ENCODE assay signal across 17 cellular contexts in genomic region chr7:116277070-116277469, GRCh38.
DNase-seq lines count a peak whose midpoint lies in the region; ATAC-seq and TF ChIP-seq lines count a peak whose summit lies in the region.
"Had no signal": no experiment of that assay in that cellular context is flagged by ENCODE, and none has a peak within 500 bp of the region (broad histone marks: within the 10 kb centered on the region; RNA-seq: fewer than 3 reads in every experiment).

No MANE protein-coding gene starts in this region.

- peaks cover 29% of the 10 kb centered on the region for H3K4me1 Mint-ChIP-seq in chondrocyte (ENCODE audit: low read depth)

- DNase-seq in LHCN-M2 (ENCODE audit: low read depth), result peak; percentile 56
- DNase-seq in chondrocyte (ENCODE audit: low spot score), result no peak
- DNase-seq in lower lobe of right lung, result no peak
- DNase-seq in thoracic aorta (ENCODE audit: low spot score), result no peak
- no peak for DNase-seq in Karpas-422
- no peak for DNase-seq in NCI-H748 treated with DMSO at 0.1 percent for 48 hours (lab: John Stamatoyannopoulos, UW)
- no peak for DNase-seq in UCSD-AML1 (lab: John Stamatoyannopoulos, UW; ENCODE audit: unreplicated experiment)
- DNase-seq: DMS 273 treated with DMSO at 0.1 percent for 48 hours, Kasumi-1, NCI-H1436 treated with DMSO at 0.1 percent for 48 hours, NCI-H345, NCI-H69, PC-9, SHP77 had no signal

- H3K27me3 ChIP-seq in lower lobe of right lung (ENCODE audit: low read depth), result no peaks in the 10 kb centered on the region
- no peaks in the 10 kb centered on the region for H3K27me3 ChIP-seq in thoracic aorta (replicated peaks; ENCODE audit: insufficient read depth)
- no peaks in the 10 kb centered on the region for H3K27me3 ChIP-seq in Karpas-422 (ENCODE audit: low read length)

- H3K4me1 ChIP-seq in lower lobe of right lung (peaks cover 5% of the 10 kb centered on the region), thoracic aorta (ENCODE audit: control insufficient read depth in 1 of 2, low read depth in 2 of 2) (peaks cover 8 to 28% of the 10 kb centered on the region in 2 donors), Karpas-422 (ENCODE audit: low read length) (no peaks in the 10 kb centered on the region)

- ATAC-seq in lower lobe of right lung, result peak; percentile 63 to 68
- ATAC-seq in thoracic aorta (ENCODE audit: insufficient number of reproducible peaks, low FRiP score, low read depth), result peak; percentile 67
- no peak for ATAC-seq in GM18502 (IDR thresholded peaks at IDR 0.05; ENCODE audit: poor library complexity, unreplicated experiment)
- ATAC-seq: HepG2, SK-N-SH treated with all-trans-retinoic acid at 6 μM for 48 hours had no signal

- H3K27ac ChIP-seq in lower lobe of right lung (no peak overlapping the region), thoracic aorta (peak overlapping the region in 1 of 2 donors; percentile 63), Karpas-422 (ENCODE audit: low read length) (no peak overlapping the region)
- H3K27ac ChIP-seq: PC-9 had no signal

- no peaks in the 10 kb centered on the region for H3K79me2 ChIP-seq in Karpas-422 (ENCODE audit: low read length)

- no peak overlapping the region for H3K4me2 ChIP-seq in Karpas-422 (ENCODE audit: low read depth, low read length, poor library complexity, severe bottlenecking)
- H3K4me2 ChIP-seq: PC-9 had no signal

- H3K36me3 Mint-ChIP-seq in chondrocyte (ENCODE audit: low read depth), result no peaks in the 10 kb centered on the region

- no peaks in the 10 kb centered on the region for H3K36me3 ChIP-seq in lower lobe of right lung
- H3K36me3 ChIP-seq in thoracic aorta, result no peaks in the 10 kb centered on the region
- H3K36me3 ChIP-seq in Karpas-422 (ENCODE audit: insufficient read depth, low read length), result no peaks in the 10 kb centered on the region

- H2AFZ ChIP-seq in Karpas-422 (ENCODE audit: low read length), result no peak overlapping the region
- H2AFZ ChIP-seq: PC-9 had no signal

- no peak overlapping the region for H3K4me3 Mint-ChIP-seq in chondrocyte (ENCODE audit: unreplicated experiment)

- H3K4me3 ChIP-seq in lower lobe of right lung (no peak overlapping the region), thoracic aorta (no peak overlapping the region), Karpas-422 (ENCODE audit: low read length) (no peak overlapping the region)
- H3K4me3 ChIP-seq: PC-9 had no signal

- peaks cover 3% of the 10 kb centered on the region for H3K9me3 Mint-ChIP-seq in chondrocyte (ENCODE audit: low read depth)

- no peaks in the 10 kb centered on the region for H4K20me1 ChIP-seq in Karpas-422 (ENCODE audit: insufficient read depth, low read depth, low read length)

- H3K9ac ChIP-seq in Karpas-422 (ENCODE audit: low read length), result no peak overlapping the region

- TF ChIP-seq CTCF in chondrocyte (IDR thresholded peaks at IDR 0.05), result no peak
- no peak for TF ChIP-seq CTCF in lower lobe of right lung (IDR thresholded peaks at IDR 0.05)
- no peak for TF ChIP-seq CTCF in thoracic aorta (IDR thresholded peaks at IDR 0.05)

- no peaks in the 10 kb centered on the region for H3K9me3 ChIP-seq in lower lobe of right lung
- no peaks in the 10 kb centered on the region for H3K9me3 ChIP-seq in thoracic aorta
- H3K9me3 ChIP-seq in Karpas-422 (ENCODE audit: low read length), result no peaks in the 10 kb centered on the region

- intact Hi-C loops in lower lobe of right lung (cut with DNase I), result no loop called here

- H3K27me3 Mint-ChIP-seq in chondrocyte (ENCODE audit: low read depth), result no peaks in the 10 kb centered on the region

- no peaks in the 10 kb centered on the region for H3K9me2 ChIP-seq in Karpas-422 (replicated peaks; ENCODE audit: insufficient read depth, low read length)

- H3K27ac Mint-ChIP-seq in chondrocyte (ENCODE audit: unreplicated experiment), result peak overlapping the region; percentile 28
